ENCODE assay signal across 8 cellular contexts in the genomic region with DNA sequence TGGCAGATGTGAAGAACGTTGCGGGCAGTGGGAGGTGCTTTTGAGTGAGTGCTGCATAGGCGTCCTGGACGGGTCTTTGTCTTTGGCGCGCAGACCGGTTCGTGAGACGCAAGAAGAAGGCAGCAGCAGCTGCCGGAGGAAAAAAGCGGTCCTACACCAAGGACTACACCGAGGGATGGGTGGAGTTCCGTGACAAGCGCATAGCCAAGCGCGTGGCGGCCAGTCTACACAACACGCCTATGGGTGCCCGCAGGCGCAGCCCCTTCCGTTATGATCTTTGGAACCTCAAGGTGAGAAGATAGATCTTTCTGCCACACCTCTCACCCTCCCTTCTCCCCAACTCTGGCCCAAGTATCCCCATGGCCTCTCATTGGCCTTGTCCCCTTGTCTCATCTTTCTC. TPM values are rescaled to one million over a fixed set of nuclear protein-coding genes. Genes with fewer than 3 reads are reported as not detected.
DNase-seq lines count a peak whose midpoint lies in the region; ATAC-seq and TF ChIP-seq lines count a peak whose summit lies in the region.

No MANE protein-coding gene starts in this region.

- peaks cover 15% of the 10 kb centered on the region for H3F3A ChIP-seq in MM.1S (ENCODE audit: insufficient read depth, low read length)

- no peaks in the 10 kb centered on the region for H3K9me2 ChIP-seq in MM.1S (replicated peaks; ENCODE audit: insufficient read depth, low read length)

- intact Hi-C loops in esophagus squamous epithelium (cut with DNase I) = no loop called here

- H3K4me2 ChIP-seq in DND-41 (ENCODE audit: insufficient read depth, low read length) (peak overlapping the region; percentile 93), MM.1S (ENCODE audit: low read depth, low read length) (peak overlapping the region; percentile 90)

- TF ChIP-seq CTCF in DND-41 (IDR thresholded peaks at IDR 0.05; ENCODE audit: borderline replicate concordance, extremely low read depth, low read length, poor library complexity, severe bottlenecking) (no peak), MM.1S (IDR thresholded peaks at IDR 0.05; ENCODE audit: low read length) (no peak), esophagus squamous epithelium (IDR thresholded peaks at IDR 0.05) (no peak), retinal pigment epithelial cell (conservative IDR thresholded peaks at IDR 0.05; ENCODE audit: low read depth, low read length) (no peak), HFFc6 (IDR thresholded peaks at IDR 0.05) (no peak)

- 54 to 70% methylated on average over 12 to 20 of the region's 21 CpGs for WGBS in esophagus squamous epithelium, 2 donors

- H3K4me1 Mint-ChIP-seq in HFFc6 (ENCODE audit: low read depth) = peaks cover 14% of the 10 kb centered on the region; the same call in 1 of the 2 replicates

- H3K36me3 Mint-ChIP-seq in HFFc6 (ENCODE audit: low read depth) = no peaks in the 10 kb centered on the region; the same call in 1 of the 2 replicates

- H3K9ac ChIP-seq in DND-41 (ENCODE audit: low read depth, low read length) = peak overlapping the region; percentile 73
- peak overlapping the region; percentile 94 for H3K9ac ChIP-seq in MM.1S (ENCODE audit: low read length)

- H3K4me3 ChIP-seq in DND-41 (ENCODE audit: low read depth in 1 of 2, low read length in 2 of 2) (peak overlapping the region; percentile 58 to 84; a peak in 3 of 4 replicates), MM.1S (ENCODE audit: low read length) (peak overlapping the region; percentile 100), esophagus squamous epithelium (peak overlapping the region; percentile 78 to 97 (median 90)), retinal pigment epithelial cell (ENCODE audit: low read length) (peak overlapping the region; percentile 99)

- H3K27me3 Mint-ChIP-seq in HFFc6 (ENCODE audit: insufficient read depth) = peaks cover 2% of the 10 kb centered on the region; the same call in 1 of the 2 replicates

- no peak overlapping the region for H3K27ac Mint-ChIP-seq in HFFc6

- ATAC-seq in DND-41 (ENCODE audit: insufficient read depth, low read depth) = no peak
- no peak for ATAC-seq in left lobe of liver

- no peak overlapping the region for H2AFZ ChIP-seq in DND-41 (ENCODE audit: low read depth, low read length)
- H2AFZ ChIP-seq in MM.1S (ENCODE audit: low read length) = no peak overlapping the region

- H3K36me3 ChIP-seq in DND-41 (ENCODE audit: insufficient read depth, low read length) (peaks cover 24% of the 10 kb centered on the region), MM.1S (replicated peaks; ENCODE audit: insufficient read depth, low read length) (peaks cover 3% of the 10 kb centered on the region; the same call in 1 of the 2 replicates), esophagus squamous epithelium (peaks cover 0 to 27% (median 10%) of the 10 kb centered on the region in 3 donors)

- peak overlapping the region; percentile 85 for H3K27ac ChIP-seq in DND-41 (ENCODE audit: low read length)
- H3K27ac ChIP-seq in MM.1S (ENCODE audit: low read length) = no peak overlapping the region
- peak overlapping the region in 3 of 4 donors; percentile 87 to 92 (median 91) for H3K27ac ChIP-seq in esophagus squamous epithelium

- no peak for TF ChIP-seq POLR2A in esophagus squamous epithelium (IDR thresholded peaks at IDR 0.05)

- H3K27me3 ChIP-seq in DND-41 (ENCODE audit: insufficient read depth, low read length, poor library complexity) = no peaks in the 10 kb centered on the region
- no peaks in the 10 kb centered on the region for H3K27me3 ChIP-seq in MM.1S (replicated peaks; ENCODE audit: insufficient read depth, low read length)
- H3K27me3 ChIP-seq in esophagus squamous epithelium = peaks cover 0 to 23% (median 5%) of the 10 kb centered on the region in 4 donors

- H3K9me3 ChIP-seq in DND-41 (ENCODE audit: insufficient read depth, low read length, severe bottlenecking) (no peaks in the 10 kb centered on the region), MM.1S (replicated peaks; ENCODE audit: insufficient read depth, low read length) (no peaks in the 10 kb centered on the region), esophagus squamous epithelium (no peaks in the 10 kb centered on the region)

- H3K4me1 ChIP-seq in DND-41 (ENCODE audit: insufficient read depth, low read length) (peaks cover 24% of the 10 kb centered on the region), MM.1S (ENCODE audit: low read length) (peaks cover 8% of the 10 kb centered on the region; the same call in 1 of the 2 replicates), esophagus squamous epithelium (peaks cover 9 to 32% (median 12%) of the 10 kb centered on the region in 3 donors)

- H4K20me1 ChIP-seq in DND-41 (ENCODE audit: insufficient read depth, low read length) = peaks cover 9% of the 10 kb centered on the region
- H4K20me1 ChIP-seq in MM.1S (ENCODE audit: insufficient read depth, low read length) = no peaks in the 10 kb centered on the region

- no peak for DNase-seq in DND-41
- no peak for DNase-seq in MM.1S
- DNase-seq in esophagus squamous epithelium (lab: John Stamatoyannopoulos, UW) = no peak
- DNase-seq in retinal pigment epithelial cell (ENCODE audit: low read depth) = no peak
- no peak for DNase-seq in left lobe of liver (ENCODE audit: low spot score)
- no peak for DNase-seq in mesenteric fat pad (ENCODE audit: low spot score)
- DNase-seq in HFFc6 = no peak
- DNase-seq in GF-D8 (lab: John Stamatoyannopoulos, UW) = no peak

- no peak overlapping the region for H3K4me3 Mint-ChIP-seq in HFFc6

- H3K79me2 ChIP-seq in DND-41 (ENCODE audit: insufficient read depth, low read length) (peaks cover 21% of the 10 kb centered on the region), MM.1S (ENCODE audit: low read length) (peaks cover 22% of the 10 kb centered on the region)

- H3K9me3 Mint-ChIP-seq in HFFc6 = no peaks in the 10 kb centered on the region

RNA-seq across cellular contexts. Expression of a gene that starts 1.1 kb away (rescaled TPM):
- 10 to 100 TPM; 16.0 to 23.5 (median 17.1) TPM for total RNA-seq in esophagus squamous epithelium
- total RNA-seq in left lobe of liver = 7.3 TPM
- 12.0 TPM for total RNA-seq in mesenteric fat pad
- 10 to 100 TPM; 14.2 to 17.2 (median 15.5) TPM for total RNA-seq in HFFc6 (2021; fragmentation: NEBNext Ultra II Directional; extraction: Animal tissue kit (Norgen Biotek cat#: 25700))

RNA-seq across cellular contexts. Expression of a gene that starts 59.7 kb away (rescaled TPM):
- total RNA-seq in esophagus squamous epithelium = 10 to 100 TPM; 18.1 to 53.2 (median 36.7) TPM
- total RNA-seq in left lobe of liver = 4.7 TPM
- total RNA-seq in mesenteric fat pad = 52.6 TPM
- total RNA-seq in HFFc6 (2021; fragmentation: NEBNext Ultra II Directional; extraction: Animal tissue kit (Norgen Biotek cat#: 25700)) = 10 to 100 TPM; 42.6 to 55.7 (median 51.8) TPM
